1 cellular context compared by ENCODE assay signal in the genomic region with DNA sequence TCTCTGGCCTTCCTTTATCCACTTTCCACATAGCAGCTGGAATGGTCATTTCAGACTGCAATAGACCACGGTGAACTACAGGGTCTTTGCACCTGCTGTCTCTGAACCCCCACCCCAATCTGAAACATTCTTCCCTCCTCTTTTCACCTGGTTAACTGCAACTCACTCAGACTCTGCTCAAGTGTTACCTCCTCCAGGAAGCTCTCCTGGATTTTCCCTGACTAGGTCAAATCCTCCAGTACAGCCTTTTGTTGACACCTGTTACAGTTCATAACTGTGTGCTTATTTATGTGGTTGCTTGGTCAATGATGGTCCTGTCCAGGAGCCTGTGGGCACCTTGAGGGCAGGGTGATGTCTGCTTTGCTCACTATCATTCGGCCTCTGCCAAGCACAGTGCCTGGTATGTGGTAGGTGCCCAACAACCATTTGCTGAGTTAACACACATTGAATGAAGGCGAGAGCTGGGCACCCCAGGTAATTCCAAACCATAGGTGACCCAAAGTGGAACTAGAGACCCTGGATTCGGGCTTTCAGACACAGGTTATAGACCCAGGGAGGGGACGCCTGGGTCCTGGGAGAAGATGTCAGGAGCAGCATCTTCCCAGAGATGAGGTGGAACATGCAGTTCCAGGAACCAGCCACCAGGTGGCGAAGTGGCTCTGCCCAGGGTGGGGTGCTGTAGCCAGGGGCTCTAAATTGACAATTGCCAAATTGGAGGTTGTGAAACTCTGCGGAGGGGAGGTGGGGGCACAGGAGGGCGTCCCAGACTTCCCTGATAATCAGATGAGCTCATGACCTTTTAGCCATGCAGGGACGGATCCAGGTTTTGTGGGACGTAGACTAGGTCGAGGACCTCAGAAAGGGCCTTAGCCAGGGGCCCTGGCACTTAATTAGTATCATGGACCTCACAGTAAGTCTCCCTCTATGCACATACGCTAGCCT.
A peak's percentile ranks its signal among the peaks of the same experiment; 100 is the strongest.
TF ChIP-seq lines count a peak whose summit lies in the region.

No MANE protein-coding gene starts in this region.

TF ChIP-seq in IMR-90, 13 proteins besides CTCF, POLR2A, EP300 and RAD21 (continued from another document):
- TF ChIP-seq, protein P1, sequence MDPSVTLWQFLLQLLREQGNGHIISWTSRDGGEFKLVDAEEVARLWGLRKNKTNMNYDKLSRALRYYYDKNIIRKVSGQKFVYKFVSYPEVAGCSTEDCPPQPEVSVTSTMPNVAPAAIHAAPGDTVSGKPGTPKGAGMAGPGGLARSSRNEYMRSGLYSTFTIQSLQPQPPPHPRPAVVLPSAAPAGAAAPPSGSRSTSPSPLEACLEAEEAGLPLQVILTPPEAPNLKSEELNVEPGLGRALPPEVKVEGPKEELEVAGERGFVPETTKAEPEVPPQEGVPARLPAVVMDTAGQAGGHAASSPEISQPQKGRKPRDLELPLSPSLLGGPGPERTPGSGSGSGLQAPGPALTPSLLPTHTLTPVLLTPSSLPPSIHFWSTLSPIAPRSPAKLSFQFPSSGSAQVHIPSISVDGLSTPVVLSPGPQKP (IDR thresholded peaks at IDR 0.05; ENCODE audit: borderline replicate concordance, low read depth, low read length): no peak
- peak; percentile 74; the same call in 1 of the 2 replicates for TF ChIP-seq MAZ (IDR thresholded peaks at IDR 0.05; ENCODE audit: borderline replicate concordance, low read depth, low read length)
- TF ChIP-seq FOS (IDR thresholded peaks at IDR 0.05; ENCODE audit: low read depth, low read length): no peak
- TF ChIP-seq MAFK (IDR thresholded peaks at IDR 0.05; ENCODE audit: low read depth, low read length): no peak
- TF ChIP-seq, protein P2, sequence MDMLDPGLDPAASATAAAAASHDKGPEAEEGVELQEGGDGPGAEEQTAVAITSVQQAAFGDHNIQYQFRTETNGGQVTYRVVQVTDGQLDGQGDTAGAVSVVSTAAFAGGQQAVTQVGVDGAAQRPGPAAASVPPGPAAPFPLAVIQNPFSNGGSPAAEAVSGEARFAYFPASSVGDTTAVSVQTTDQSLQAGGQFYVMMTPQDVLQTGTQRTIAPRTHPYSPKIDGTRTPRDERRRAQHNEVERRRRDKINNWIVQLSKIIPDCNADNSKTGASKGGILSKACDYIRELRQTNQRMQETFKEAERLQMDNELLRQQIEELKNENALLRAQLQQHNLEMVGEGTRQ (IDR thresholded peaks at IDR 0.05; ENCODE audit: low read depth, low read length): no peak
- no peak for TF ChIP-seq CHD1 (IDR thresholded peaks at IDR 0.05; ENCODE audit: low read depth, low read length)
- TF ChIP-seq SMC3 (IDR thresholded peaks at IDR 0.05; ENCODE audit: low read depth, low read length): peak; percentile 91
- peak; percentile 53; the same call in 1 of the 2 replicates for TF ChIP-seq CEBPB (IDR thresholded peaks at IDR 0.05; ENCODE audit: low read depth, low read length)
- TF ChIP-seq BHLHE40 (IDR thresholded peaks at IDR 0.05; ENCODE audit: low read depth, low read length): no peak
- TF ChIP-seq RCOR1 (IDR thresholded peaks at IDR 0.05; ENCODE audit: insufficient replicate concordance, low read length): no peak
